In the genomic region with DNA sequence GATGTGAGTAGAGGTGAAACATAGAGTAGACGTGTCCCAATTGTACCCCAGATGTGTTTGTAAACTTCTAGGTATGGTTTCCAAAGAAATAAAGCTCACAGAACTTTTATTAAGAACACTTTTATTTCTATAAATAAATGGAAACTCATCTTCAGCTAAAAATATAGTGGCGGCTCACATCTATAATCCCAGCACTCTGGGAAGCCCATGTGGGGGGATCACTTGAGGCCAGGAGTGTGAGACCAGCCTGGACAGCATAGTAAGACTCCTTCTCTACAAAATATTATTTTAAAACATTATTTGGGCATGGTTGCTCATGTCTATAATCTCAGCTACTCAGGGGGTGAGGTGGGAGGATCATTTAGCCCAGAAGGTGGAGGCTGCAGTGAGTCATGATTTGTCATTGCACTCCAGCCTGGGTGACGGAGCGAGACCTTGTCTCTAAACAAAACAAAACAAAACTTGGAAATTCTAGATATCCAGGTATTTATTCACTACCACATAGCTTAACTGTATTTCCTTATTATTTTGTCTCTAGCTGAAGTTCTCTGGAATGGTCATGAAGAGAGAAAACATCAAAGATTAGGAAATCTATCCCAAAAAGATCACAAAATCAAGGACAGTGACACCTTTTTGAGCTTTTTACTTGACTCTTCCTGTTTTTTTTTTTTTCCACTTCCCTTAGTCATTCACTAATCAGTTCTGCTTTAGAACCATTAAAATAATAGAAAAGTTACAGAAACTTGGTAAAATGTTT, we compare ENCODE assay signal across 1 cellular context.
A peak's percentile ranks its signal among the peaks of the same experiment; 100 is the strongest.
TF ChIP-seq lines count a peak whose summit lies in the region.

No MANE protein-coding gene starts in this region.

TF ChIP-seq in A549, 52 proteins besides CTCF, POLR2A, EP300 and RAD21 (continued from another document):
- peak; percentile 71 for TF ChIP-seq JUNB (IDR thresholded peaks at IDR 0.05)
- no peak for TF ChIP-seq CBX2 (IDR thresholded peaks at IDR 0.05; ENCODE audit: borderline replicate concordance, low read depth)
